Comparison of ENCODE assay signal across 9 cellular contexts in genomic region chr5:87780831-87781760, GRCh38.
DNase-seq lines count a peak whose midpoint lies in the region; ATAC-seq, FAIRE-seq and TF ChIP-seq lines count a peak whose summit lies in the region.
"Had no signal": no experiment of that assay in that cellular context is flagged by ENCODE, and none has a peak within 500 bp of the region (broad histone marks: within the 10 kb centered on the region; RNA-seq: fewer than 3 reads in every experiment).

No MANE protein-coding gene starts in this region.

- peak overlapping the region; percentile 38 for H3K27ac ChIP-seq in 22Rv1
- no peak overlapping the region for H3K27ac ChIP-seq in astrocyte (ENCODE audit: low read depth, low read length)
- no peak overlapping the region for H3K27ac ChIP-seq in hepatocyte
- H3K27ac ChIP-seq in sigmoid colon = no peak overlapping the region
- H3K27ac ChIP-seq: BLaER1 treated with 17β-estradiol and CSF1 and Interleukin-3, amounts not matched to agents 10 nM and 100 nM had no signal

- H3K9me3 ChIP-seq in astrocyte (ENCODE audit: insufficient read depth, low read depth, low read length) = no peaks in the 10 kb centered on the region
- H3K9me3 ChIP-seq in hepatocyte (ENCODE audit: low read depth) = no peaks in the 10 kb centered on the region
- H3K9me3 ChIP-seq in sigmoid colon = no peaks in the 10 kb centered on the region
- H3K9me3 ChIP-seq: BLaER1 treated with 17β-estradiol and CSF1 and Interleukin-3, amounts not matched to agents 10 nM and 100 nM had no signal

- H3K4me1 ChIP-seq in astrocyte (ENCODE audit: insufficient read depth, low read length) (no peaks in the 10 kb centered on the region), hepatocyte (ENCODE audit: insufficient read depth) (no peaks in the 10 kb centered on the region), sigmoid colon (no peaks in the 10 kb centered on the region)
- H3K4me1 ChIP-seq: BLaER1 treated with 17β-estradiol and CSF1 and Interleukin-3, amounts not matched to agents 10 nM and 100 nM had no signal

- H2AFZ ChIP-seq in astrocyte (ENCODE audit: low read depth, low read length) = peak overlapping the region; percentile 21
- H2AFZ ChIP-seq in hepatocyte = no peak overlapping the region

- H3K4me1 Mint-ChIP-seq in T-helper 2 cell treated with Interferon-gamma antibody and Interleukin-4, amounts not matched to agents 5 μg/mL and 100 μg/mL, for 36 hours (ENCODE audit: low read depth) = no peaks in the 10 kb centered on the region
- no peaks in the 10 kb centered on the region for H3K4me1 Mint-ChIP-seq in astrocyte (ENCODE audit: low read depth, unreplicated experiment)

- intact Hi-C loops in sigmoid colon (cut with DNase I) = loop anchor here (1.0 to 5.0 kb wide), 2 partner anchors 361 to 910 kb away; no protein-coding TSS in a partner anchor

- peak overlapping the region; percentile 16 for H3K9ac ChIP-seq in astrocyte (ENCODE audit: low read length)
- H3K9ac ChIP-seq: BLaER1 treated with 17β-estradiol and CSF1 and Interleukin-3, amounts not matched to agents 10 nM and 100 nM had no signal

- no peaks in the 10 kb centered on the region for H3K9me2 ChIP-seq in hepatocyte (replicated peaks; ENCODE audit: insufficient read depth)

- H3K27ac Mint-ChIP-seq in T-helper 2 cell treated with Interferon-gamma antibody and Interleukin-4, amounts not matched to agents 5 μg/mL and 100 μg/mL, for 36 hours = no peak overlapping the region
- no peak overlapping the region for H3K27ac Mint-ChIP-seq in astrocyte (ENCODE audit: unreplicated experiment)

- H3K27me3 Mint-ChIP-seq in T-helper 2 cell treated with Interferon-gamma antibody and Interleukin-4, amounts not matched to agents 5 μg/mL and 100 μg/mL, for 36 hours (ENCODE audit: low read depth) = peaks cover 15% of the 10 kb centered on the region
- H3K27me3 Mint-ChIP-seq in astrocyte (ENCODE audit: low read depth, unreplicated experiment) = no peaks in the 10 kb centered on the region

- no peaks in the 10 kb centered on the region for H3K9me3 Mint-ChIP-seq in T-helper 2 cell treated with Interferon-gamma antibody and Interleukin-4, amounts not matched to agents 5 μg/mL and 100 μg/mL, for 36 hours
- H3K9me3 Mint-ChIP-seq in astrocyte (ENCODE audit: unreplicated experiment) = no peaks in the 10 kb centered on the region

- no peaks in the 10 kb centered on the region for H3K36me3 Mint-ChIP-seq in T-helper 2 cell treated with Interferon-gamma antibody and Interleukin-4, amounts not matched to agents 5 μg/mL and 100 μg/mL, for 36 hours (ENCODE audit: low read depth)
- no peaks in the 10 kb centered on the region for H3K36me3 Mint-ChIP-seq in astrocyte (ENCODE audit: low read depth, unreplicated experiment)

- no peak overlapping the region for H3K4me3 ChIP-seq in astrocyte (ENCODE audit: insufficient read depth, low read depth, low read length)
- H3K4me3 ChIP-seq in hepatocyte = no peak overlapping the region
- H3K4me3 ChIP-seq in sigmoid colon = no peak overlapping the region
- H3K4me3 ChIP-seq: BLaER1 treated with 17β-estradiol and CSF1 and Interleukin-3, amounts not matched to agents 10 nM and 100 nM had no signal

- H3K79me2 ChIP-seq in astrocyte (ENCODE audit: insufficient read depth, low read length) (no peaks in the 10 kb centered on the region), hepatocyte (no peaks in the 10 kb centered on the region)

- TF ChIP-seq CTCF in 22Rv1 (IDR thresholded peaks at IDR 0.05) (peak; percentile 93), astrocyte (IDR thresholded peaks at IDR 0.05; ENCODE audit: insufficient read depth, low read depth, low read length) (peak; percentile 94), hepatocyte (IDR thresholded peaks at IDR 0.05; ENCODE audit: poor library complexity) (peak; percentile 97), sigmoid colon (IDR thresholded peaks at IDR 0.05) (peak; percentile 55 to 91 (median 78))

- H3K4me2 ChIP-seq in astrocyte (ENCODE audit: low read length) (peak overlapping the region; percentile 61), hepatocyte (peak overlapping the region; percentile 63)

- no peak for FAIRE-seq in astrocyte (lab: Jason Lieb, UNC)

- 14% methylated on average over 13 of the region's 13 CpGs for WGBS in hepatocyte (ENCODE audit: low lambda C conversion rate, missing lambda C conversion rate)
- WGBS in sigmoid colon, 2 donors = 12% methylated on average over 13 of the region's 13 CpGs

- no peaks in the 10 kb centered on the region for H3K27me3 ChIP-seq in astrocyte (ENCODE audit: insufficient read depth, low read length)
- peaks cover 24% of the 10 kb centered on the region for H3K27me3 ChIP-seq in hepatocyte
- H3K27me3 ChIP-seq in sigmoid colon = peaks cover 0 to 28% (median 5%) of the 10 kb centered on the region in 3 donors

- DNase-seq in NCI-H1930 (lab: John Stamatoyannopoulos, UW) (peak; percentile 60 to 72), astrocyte (ENCODE audit: low read depth) (peak; percentile 67), hepatocyte (ENCODE audit: low spot score) (peak; percentile 92), sigmoid colon (peak; percentile 86)
- DNase-seq in T-helper 2 cell treated with Interferon-gamma antibody and Interleukin-4, amounts not matched to agents 5 μg/mL and 100 μg/mL, for 36 hours (ENCODE audit: low spot score) = peak; percentile 58

- H3K4me3 Mint-ChIP-seq in T-helper 2 cell treated with Interferon-gamma antibody and Interleukin-4, amounts not matched to agents 5 μg/mL and 100 μg/mL, for 36 hours = no peak overlapping the region
- H3K4me3 Mint-ChIP-seq in astrocyte (ENCODE audit: unreplicated experiment) = no peak overlapping the region

- H3K36me3 ChIP-seq in astrocyte (ENCODE audit: insufficient read depth, low read length) = no peaks in the 10 kb centered on the region
- H3K36me3 ChIP-seq in hepatocyte (replicated peaks; ENCODE audit: insufficient read depth, low read depth) = no peaks in the 10 kb centered on the region
- H3K36me3 ChIP-seq in sigmoid colon = no peaks in the 10 kb centered on the region
- H3K36me3 ChIP-seq: BLaER1 treated with 17β-estradiol and CSF1 and Interleukin-3, amounts not matched to agents 10 nM and 100 nM had no signal

- H4K20me1 ChIP-seq in astrocyte (ENCODE audit: insufficient read depth, low read length) (no peaks in the 10 kb centered on the region), hepatocyte (ENCODE audit: insufficient read depth, poor library complexity, severe bottlenecking) (no peaks in the 10 kb centered on the region)
- H4K20me1 ChIP-seq: BLaER1 treated with 17β-estradiol and CSF1 and Interleukin-3, amounts not matched to agents 10 nM and 100 nM had no signal

- no peak for TF ChIP-seq EP300 in sigmoid colon (IDR thresholded peaks at IDR 0.05)

- peak; percentile 98 for ATAC-seq in GM18517 (IDR thresholded peaks at IDR 0.05; ENCODE audit: unreplicated experiment)
- peak; percentile 99 for ATAC-seq in HG03039 (IDR thresholded peaks at IDR 0.05; ENCODE audit: unreplicated experiment)

- no peak for TF ChIP-seq POLR2A in sigmoid colon (IDR thresholded peaks at IDR 0.05)
